In the genomic region with DNA sequence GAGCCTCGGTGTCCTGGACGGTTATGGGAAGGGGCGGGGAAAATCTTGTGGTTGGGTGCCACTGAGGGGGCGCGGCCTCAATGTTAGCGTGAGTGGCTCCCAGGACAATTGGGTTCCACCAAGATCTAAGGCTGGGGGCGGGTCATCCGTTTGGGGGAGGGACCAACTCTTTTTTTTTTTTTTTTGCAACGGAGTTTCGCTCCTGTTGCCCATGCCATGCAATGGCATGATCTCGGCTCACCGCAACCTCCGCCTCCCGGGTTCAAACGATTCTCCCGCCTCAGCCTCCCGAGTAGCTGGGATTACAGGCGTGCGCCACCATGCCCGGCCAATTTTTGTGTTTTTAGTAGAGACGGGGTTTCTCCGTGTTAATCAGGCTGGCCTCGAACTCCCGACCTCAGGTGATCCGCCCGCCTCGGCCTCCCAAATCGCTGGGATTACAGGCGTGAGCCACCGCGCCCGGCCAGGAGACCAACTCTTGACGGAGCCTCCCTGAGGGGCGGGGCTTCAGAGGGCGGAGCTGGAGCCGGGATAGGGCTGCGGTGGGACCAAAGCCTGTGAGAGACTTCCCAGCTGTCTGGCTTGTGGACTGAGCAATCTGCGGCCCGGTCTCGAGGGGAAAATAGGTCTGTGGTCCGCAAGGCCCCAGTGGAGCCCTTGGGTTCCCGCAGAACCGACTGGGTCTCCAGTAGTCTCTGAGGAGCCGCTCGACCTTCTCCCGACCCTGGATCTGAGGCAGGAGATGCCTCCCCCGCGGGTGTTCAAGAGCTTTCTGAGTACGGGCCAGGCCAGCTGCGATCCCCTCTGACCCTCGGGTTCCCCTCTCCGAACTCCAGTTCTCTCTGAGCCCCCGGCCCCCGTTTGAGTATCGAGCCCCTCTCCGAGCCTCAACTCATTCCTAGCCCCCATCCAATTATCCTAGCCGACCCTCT, we compare ENCODE assay signal across 8 cellular contexts. TPM values are rescaled to one million over a fixed set of nuclear protein-coding genes. Genes with fewer than 3 reads are reported as not detected.
DNase-seq lines count a peak whose midpoint lies in the region; ATAC-seq and TF ChIP-seq lines count a peak whose summit lies in the region.

No MANE protein-coding gene starts in this region.

- H3K9ac ChIP-seq in mucosa of rectum (ENCODE audit: low read depth in 1 of 2, low read length in 2 of 2) = peak overlapping the region; percentile 38 to 67
- H3K9ac ChIP-seq in subcutaneous abdominal adipose tissue (ENCODE audit: low read length in 5 of 5) = peak overlapping the region in 2 of 5 donors; percentile 40 to 76

- H3K9me3 Mint-ChIP-seq in HFFc6 = no peaks in the 10 kb centered on the region
- no peaks in the 10 kb centered on the region for H3K9me3 Mint-ChIP-seq in activated CD8-positive, alpha-beta T cell treated with anti-CD3 and anti-CD28 coated beads, Interleukin-2, amount 10 ng/mL, durations not matched to agents 7 days and 5 days (ENCODE audit: insufficient read depth)

- H3K36me3 ChIP-seq in esophagus muscularis mucosa (peaks cover 0 to 11% (median 7%) of the 10 kb centered on the region in 4 donors), mucosa of rectum (ENCODE audit: control insufficient read depth in 2 of 2, insufficient read depth in 2 of 2, low read length in 2 of 2) (no peaks in the 10 kb centered on the region), subcutaneous abdominal adipose tissue (ENCODE audit: control insufficient read depth in 5 of 5, insufficient read depth in 5 of 5, low read length in 5 of 5) (peaks cover 0 to 10% (median 5%) of the 10 kb centered on the region in 5 donors)

- H3K4me1 ChIP-seq in esophagus muscularis mucosa (peaks cover 28 to 45% (median 42%) of the 10 kb centered on the region in 4 donors), mucosa of rectum (ENCODE audit: control insufficient read depth in 2 of 2, insufficient read depth in 2 of 2, low read length in 2 of 2) (peaks cover 34 to 36% of the 10 kb centered on the region in 2 donors), subcutaneous abdominal adipose tissue (ENCODE audit: control insufficient read depth in 5 of 5, insufficient read depth in 5 of 5, low read length in 5 of 5) (peaks cover 5 to 39% (median 36%) of the 10 kb centered on the region in 5 donors)

- TF ChIP-seq EP300 in esophagus muscularis mucosa (IDR thresholded peaks at IDR 0.05) = no peak

- peak overlapping the region; percentile 60 to 75 (median 66) for H3K4me3 ChIP-seq in esophagus muscularis mucosa
- peak overlapping the region; percentile 68 to 70 for H3K4me3 ChIP-seq in mucosa of rectum (ENCODE audit: low read length in 2 of 2)
- H3K4me3 ChIP-seq in subcutaneous abdominal adipose tissue (ENCODE audit: low read depth in 1 of 5, low read length in 5 of 5) = peak overlapping the region; percentile 50 to 72 (median 65)

- H3K4me1 Mint-ChIP-seq in HFFc6 (ENCODE audit: low read depth) = peaks cover 28% of the 10 kb centered on the region
- peaks cover 43% of the 10 kb centered on the region for H3K4me1 Mint-ChIP-seq in activated CD8-positive, alpha-beta T cell treated with anti-CD3 and anti-CD28 coated beads, Interleukin-2, amount 10 ng/mL, durations not matched to agents 7 days and 5 days (ENCODE audit: low read depth)

- POLR2A ChIA-PET in activated CD8-positive, alpha-beta T cell treated with anti-CD3 and anti-CD28 coated beads, Interleukin-2, amount 10 ng/mL, durations not matched to agents 7 days and 5 days (lab: Charles Lee) = interaction anchor here (0.6 to 5.1 kb wide), 16 partner anchors 13 to 338 kb away, joined by 3 to 72 read pairs (median 4); partner anchors contain the start of genes CPNE1, RBM12, RBM39 and SCAND1

- peak overlapping the region; percentile 89 for H3K4me3 Mint-ChIP-seq in HFFc6
- peak overlapping the region; percentile 84 for H3K4me3 Mint-ChIP-seq in activated CD8-positive, alpha-beta T cell treated with anti-CD3 and anti-CD28 coated beads, Interleukin-2, amount 10 ng/mL, durations not matched to agents 7 days and 5 days

- WGBS in esophagus muscularis mucosa = 4% methylated on average over 38 of the region's 57 CpGs

- H3K27me3 Mint-ChIP-seq in HFFc6 (ENCODE audit: insufficient read depth) = peaks cover 13% of the 10 kb centered on the region
- H3K27me3 Mint-ChIP-seq in activated CD8-positive, alpha-beta T cell treated with anti-CD3 and anti-CD28 coated beads, Interleukin-2, amount 10 ng/mL, durations not matched to agents 7 days and 5 days (ENCODE audit: low read depth) = peaks cover 2% of the 10 kb centered on the region

- TF ChIP-seq CTCF in HFFc6 (IDR thresholded peaks at IDR 0.05) (no peak), esophagus muscularis mucosa (IDR thresholded peaks at IDR 0.05) (no peak)

- no peaks in the 10 kb centered on the region; the same call in 1 of the 2 replicates for H3K36me3 Mint-ChIP-seq in HFFc6 (ENCODE audit: low read depth)
- peaks cover 5% of the 10 kb centered on the region for H3K36me3 Mint-ChIP-seq in activated CD8-positive, alpha-beta T cell treated with anti-CD3 and anti-CD28 coated beads, Interleukin-2, amount 10 ng/mL, durations not matched to agents 7 days and 5 days (ENCODE audit: low read depth)

- H3K27me3 ChIP-seq in esophagus muscularis mucosa = no peaks in the 10 kb centered on the region
- H3K27me3 ChIP-seq in mucosa of rectum (ENCODE audit: control insufficient read depth in 2 of 2, insufficient read depth in 2 of 2, low read length in 2 of 2) = no peaks in the 10 kb centered on the region
- H3K27me3 ChIP-seq in subcutaneous abdominal adipose tissue (ENCODE audit: control insufficient read depth in 5 of 5, insufficient read depth in 4 of 5, low read length in 5 of 5) = no peaks in the 10 kb centered on the region

- peak; percentile 47 for TF ChIP-seq POLR2A in esophagus muscularis mucosa (IDR thresholded peaks at IDR 0.05; ENCODE audit: low read depth)

- intact Hi-C loops in esophagus muscularis mucosa (cut with DNase I) = loop anchor here (5.0 kb wide), 1 partner anchor 46 kb away; the partner anchor contains the start of genes CPNE1 and RBM12

- peak overlapping the region; percentile 97 for H3K27ac Mint-ChIP-seq in HFFc6
- H3K27ac Mint-ChIP-seq in activated CD8-positive, alpha-beta T cell treated with anti-CD3 and anti-CD28 coated beads, Interleukin-2, amount 10 ng/mL, durations not matched to agents 7 days and 5 days = peak overlapping the region; percentile 92

- H3K9me3 ChIP-seq in esophagus muscularis mucosa (no peaks in the 10 kb centered on the region), mucosa of rectum (ENCODE audit: control insufficient read depth in 2 of 2, low read length in 2 of 2) (no peaks in the 10 kb centered on the region), subcutaneous abdominal adipose tissue (ENCODE audit: control insufficient read depth in 5 of 5, low read length in 5 of 5) (no peaks in the 10 kb centered on the region)

- H3K27ac ChIP-seq in esophagus muscularis mucosa (replicated peaks in 1 of 4) = peak overlapping the region; percentile 90 to 98 (median 92)
- H3K27ac ChIP-seq in mucosa of rectum (ENCODE audit: low read depth in 2 of 2, low read length in 2 of 2) = peak overlapping the region; percentile 55 to 65
- H3K27ac ChIP-seq in subcutaneous abdominal adipose tissue (ENCODE audit: low read depth, low read length) = peak overlapping the region; percentile 60

- DNase-seq in DMS153 (lab: John Stamatoyannopoulos, UW) (peak; percentile 59), HFFc6 (peak; percentile 99), NCI-H345 treated with DMSO at 0.1 percent for 48 hours (lab: John Stamatoyannopoulos, UW; ENCODE audit: unreplicated experiment) (peak; percentile 72), esophagus muscularis mucosa (ENCODE audit: extremely low spot score) (no peak)
- peak; percentile 67 for DNase-seq in activated CD8-positive, alpha-beta T cell treated with anti-CD3 and anti-CD28 coated beads, Interleukin-2, amount 10 ng/mL, durations not matched to agents 7 days and 5 days

- peak; percentile 5 for ATAC-seq in activated CD8-positive, alpha-beta T cell treated with anti-CD3 and anti-CD28 coated beads, Interleukin-2, amount 10 ng/mL, durations not matched to agents 7 days and 5 days
- ATAC-seq in GM18867 (IDR thresholded peaks at IDR 0.05; ENCODE audit: unreplicated experiment) = no peak

- CTCF ChIA-PET in activated CD8-positive, alpha-beta T cell treated with anti-CD3 and anti-CD28 coated beads, Interleukin-2, amount 10 ng/mL, durations not matched to agents 7 days and 5 days (lab: Charles Lee) = interaction anchor here (0.8 to 4.3 kb wide), 13 partner anchors 12 to 337 kb away, joined by 3 to 29 read pairs (median 5); partner anchors contain the start of genes ERGIC3, NFS1, RBM39 and ROMO1

RNA-seq across cellular contexts. Expression of gene SPAG4, which starts 1.1 kb away (rescaled TPM):
- total RNA-seq in HFFc6 (2021; fragmentation: NEBNext Ultra II Directional; extraction: Animal tissue kit (Norgen Biotek cat#: 25700)) = 1 to 10 TPM; 2.2 to 3.6 (median 2.8) TPM
- 1 to 10 TPM; 2.6 to 5.0 TPM for total RNA-seq in activated CD8-positive, alpha-beta T cell treated with anti-CD3 and anti-CD28 coated beads, Interleukin-2, amount 10 ng/mL, durations not matched to agents 7 days and 5 days
- 1 to 10 TPM; 2.6 to 5.0 (median 2.9) TPM for total RNA-seq in esophagus muscularis mucosa

RNA-seq across cellular contexts. Expression of gene CPNE1, which starts 48.0 kb away (rescaled TPM):
- total RNA-seq in HFFc6 (2021; fragmentation: NEBNext Ultra II Directional; extraction: Animal tissue kit (Norgen Biotek cat#: 25700)) = 100 to 1,000 TPM; 200 to 230 (median 213) TPM
- 100 to 1,000 TPM; 271 to 272 TPM for total RNA-seq in activated CD8-positive, alpha-beta T cell treated with anti-CD3 and anti-CD28 coated beads, Interleukin-2, amount 10 ng/mL, durations not matched to agents 7 days and 5 days
- 100 to 1,000 TPM in 2 of 4 donors, 10 to 100 TPM in 2; 23.0 to 148 (median 99.9) TPM for total RNA-seq in esophagus muscularis mucosa

RNA-seq across cellular contexts. Expression of gene RBM12, which starts 48.0 kb away (rescaled TPM):
- 10 to 100 TPM; 61.5 to 85.3 (median 78.7) TPM for total RNA-seq in HFFc6 (2021; fragmentation: NEBNext Ultra II Directional; extraction: Animal tissue kit (Norgen Biotek cat#: 25700))
- 100 to 1,000 TPM; 112 to 119 TPM for total RNA-seq in activated CD8-positive, alpha-beta T cell treated with anti-CD3 and anti-CD28 coated beads, Interleukin-2, amount 10 ng/mL, durations not matched to agents 7 days and 5 days
- 10 to 100 TPM; 21.0 to 30.6 (median 24.0) TPM for total RNA-seq in esophagus muscularis mucosa
